ENCODE assay signal across 8 cellular contexts in the genomic region with DNA sequence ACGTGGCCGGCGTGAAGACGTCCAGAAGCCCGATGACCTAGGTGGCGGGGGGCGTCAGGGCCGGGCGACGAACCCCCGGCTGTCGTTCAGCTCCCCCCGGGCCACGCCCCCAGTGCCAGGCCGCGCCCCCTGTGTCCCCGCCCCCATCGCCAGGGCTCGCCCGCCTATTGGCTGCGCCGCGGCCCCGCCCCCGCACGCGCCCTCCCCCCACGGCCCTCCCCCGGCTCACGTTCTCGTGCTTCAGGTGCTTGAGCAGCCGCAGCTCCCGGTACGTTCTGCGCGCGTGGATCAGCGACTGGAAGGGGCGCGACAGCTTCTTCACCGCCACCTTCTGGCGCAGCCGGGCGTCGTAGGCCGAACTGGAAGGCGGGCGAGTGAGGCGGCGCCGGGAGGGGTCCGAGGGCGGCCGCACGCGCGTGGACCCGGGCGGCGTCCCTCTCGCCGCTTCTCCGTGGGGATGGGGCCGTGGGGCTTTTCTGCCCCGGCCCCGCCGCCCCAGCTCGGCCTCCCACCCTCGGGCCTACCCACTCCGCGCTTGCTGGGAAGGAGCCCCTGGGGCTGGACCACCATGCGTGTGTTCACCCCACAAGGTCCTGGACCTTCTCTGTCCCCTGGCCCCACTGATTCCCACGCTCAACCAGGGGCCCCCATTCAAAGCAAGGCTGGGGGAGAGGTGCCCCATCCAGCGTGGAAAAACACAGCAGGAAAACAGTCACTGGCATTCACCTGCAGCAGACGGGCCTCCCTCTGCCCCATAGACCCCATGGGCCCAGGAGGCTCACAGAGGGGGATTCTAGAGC. TPM values are rescaled to one million over a fixed set of nuclear protein-coding genes. Genes with fewer than 3 reads are reported as not detected.
DNase-seq lines count a peak whose midpoint lies in the region; ATAC-seq and TF ChIP-seq lines count a peak whose summit lies in the region.

No MANE protein-coding gene starts in this region.

- peaks cover 15% of the 10 kb centered on the region for H4K20me1 ChIP-seq in osteoblast (ENCODE audit: insufficient read depth, low read length)

- ATAC-seq in HG03460 (IDR thresholded peaks at IDR 0.05; ENCODE audit: unreplicated experiment), result no peak

- H3K4me1 ChIP-seq in osteoblast (ENCODE audit: insufficient read depth, low read length), result peaks cover 11% of the 10 kb centered on the region

- peak; percentile 64 for DNase-seq in activated CD4-positive, alpha-beta memory T cell treated with anti-CD3 and anti-CD28 coated beads for 36 hours
- DNase-seq in epithelial cell of proximal tubule (ENCODE audit: low read depth), result no peak
- peak; percentile 100 for DNase-seq in osteoblast (ENCODE audit: insufficient read length, low spot score, missing footprints)
- DNase-seq in NCI-H1436 treated with DMSO at 0.1 percent for 48 hours (lab: John Stamatoyannopoulos, UW), result no peak
- DNase-seq in NCI-H1436 (lab: John Stamatoyannopoulos, UW), result no peak
- no peak for DNase-seq in COLO829 (ENCODE audit: low spot score)

- peaks cover 2% of the 10 kb centered on the region for H3K27me3 Mint-ChIP-seq in activated CD4-positive, alpha-beta memory T cell treated with anti-CD3 and anti-CD28 coated beads for 36 hours

- H3K9me3 ChIP-seq in osteoblast (ENCODE audit: low read depth, low read length), result no peaks in the 10 kb centered on the region

- peak overlapping the region; percentile 48 for H3K4me2 ChIP-seq in osteoblast (ENCODE audit: insufficient read depth, low read length)

- H3K27ac ChIP-seq in osteoblast (ENCODE audit: low read depth, low read length), result no peak overlapping the region

- no peaks in the 10 kb centered on the region for H3K9me3 Mint-ChIP-seq in activated CD4-positive, alpha-beta memory T cell treated with anti-CD3 and anti-CD28 coated beads for 36 hours

- H2AFZ ChIP-seq in osteoblast (ENCODE audit: low read length), result no peak overlapping the region

- no peak overlapping the region for H3K27ac Mint-ChIP-seq in activated CD4-positive, alpha-beta memory T cell treated with anti-CD3 and anti-CD28 coated beads for 36 hours

- H3K36me3 ChIP-seq in osteoblast (ENCODE audit: insufficient read depth, low read length), result peaks cover 4% of the 10 kb centered on the region

- no peak overlapping the region for H3K4me3 Mint-ChIP-seq in activated CD4-positive, alpha-beta memory T cell treated with anti-CD3 and anti-CD28 coated beads for 36 hours

- POLR2A ChIA-PET in activated CD4-positive, alpha-beta memory T cell treated with anti-CD3 and anti-CD28 coated beads for 36 hours (lab: Charles Lee), result interaction anchor here (2.0 kb wide), 1 partner anchor 16 kb away, joined by 5 read pairs; a partner anchor contains a TSS

- H3K36me3 Mint-ChIP-seq in activated CD4-positive, alpha-beta memory T cell treated with anti-CD3 and anti-CD28 coated beads for 36 hours, result no peaks in the 10 kb centered on the region

- intact Hi-C loops in activated CD4-positive, alpha-beta memory T cell treated with anti-CD3 and anti-CD28 coated beads for 36 hours (cut with micrococcal nuclease), result no loop called here

- peak overlapping the region; percentile 35 for H3K4me3 ChIP-seq in epithelial cell of proximal tubule (ENCODE audit: low read depth, low read length)
- H3K4me3 ChIP-seq in osteoblast (ENCODE audit: insufficient read depth, low read length), result peak overlapping the region; percentile 58

- CTCF ChIA-PET in activated CD4-positive, alpha-beta memory T cell treated with anti-CD3 and anti-CD28 coated beads for 36 hours (lab: Charles Lee), result interaction anchor here (0.7 to 2.4 kb wide), 5 partner anchors 15 to 74 kb away, joined by 3 to 9 read pairs (median 3); a partner anchor contains a TSS

- no peaks in the 10 kb centered on the region for H3K79me2 ChIP-seq in osteoblast (ENCODE audit: insufficient read depth, low read length)

- no peaks in the 10 kb centered on the region for H3K27me3 ChIP-seq in osteoblast (ENCODE audit: insufficient read depth, low read length)

- TF ChIP-seq CTCF in GM12874 (IDR thresholded peaks at IDR 0.05; ENCODE audit: insufficient read depth, low read depth, low read length), result peak; percentile 35; the same call in 1 of the 2 replicates
- TF ChIP-seq CTCF in epithelial cell of proximal tubule (conservative IDR thresholded peaks at IDR 0.05; ENCODE audit: low read depth, low read length), result peak; percentile 32
- peak; percentile 11 for TF ChIP-seq CTCF in osteoblast (IDR thresholded peaks at IDR 0.05; ENCODE audit: extremely low read depth, low read depth, low read length)

- H3K4me1 Mint-ChIP-seq in activated CD4-positive, alpha-beta memory T cell treated with anti-CD3 and anti-CD28 coated beads for 36 hours (ENCODE audit: low read depth), result peaks cover 8% of the 10 kb centered on the region

RNA-seq across cellular contexts. Expression of a gene that starts 2.4 kb away (rescaled TPM):
- total RNA-seq in activated CD4-positive, alpha-beta memory T cell treated with anti-CD3 and anti-CD28 coated beads for 36 hours, result 10 to 100 TPM; 23.1 to 24.6 TPM
- 5.4 and 8.4 TPM in 2 replicates for total RNA-seq in epithelial cell of proximal tubule
- total RNA-seq in osteoblast, result 2.9 and 6.2 TPM in 2 replicates

RNA-seq across cellular contexts. Expression of a gene that starts 6.3 kb away (rescaled TPM):
- 1 to 10 TPM; 9.1 to 9.7 TPM for total RNA-seq in activated CD4-positive, alpha-beta memory T cell treated with anti-CD3 and anti-CD28 coated beads for 36 hours
- total RNA-seq in epithelial cell of proximal tubule (33.9 and 56.0 TPM in 2 replicates), osteoblast (24.8 and 34.0 TPM in 2 replicates)

RNA-seq across cellular contexts. Expression of a gene that starts 16.7 kb away (rescaled TPM):
- total RNA-seq in activated CD4-positive, alpha-beta memory T cell treated with anti-CD3 and anti-CD28 coated beads for 36 hours, result 10 to 100 TPM; 46.1 to 47.6 TPM
- total RNA-seq in epithelial cell of proximal tubule (18.8 and 40.6 TPM in 2 replicates), osteoblast (19.2 and 20.6 TPM in 2 replicates)

RNA-seq across cellular contexts. Expression of a gene that starts 23.0 kb away (rescaled TPM):
- total RNA-seq in activated CD4-positive, alpha-beta memory T cell treated with anti-CD3 and anti-CD28 coated beads for 36 hours, result 10 to 100 TPM; 41.4 to 43.8 TPM
- total RNA-seq in epithelial cell of proximal tubule (19.8 and 26.1 TPM in 2 replicates), osteoblast (26.5 and 28.2 TPM in 2 replicates)

RNA-seq across cellular contexts. Expression of a gene that starts 39.7 kb away (rescaled TPM):
- total RNA-seq in activated CD4-positive, alpha-beta memory T cell treated with anti-CD3 and anti-CD28 coated beads for 36 hours, result 1 to 10 TPM; 6.3 to 8.3 TPM
- total RNA-seq in epithelial cell of proximal tubule, result 113 and 177 TPM in 2 replicates
- 166 and 209 TPM in 2 replicates for total RNA-seq in osteoblast

Comparison
In these comparisons a context has a peak if more than half of its experiments do, and no peak if none do; other contexts are left out.
1. DNase-seq: peak in activated CD4-positive, alpha-beta memory T cell treated with anti-CD3 and anti-CD28 coated beads for 36 hours (single experiment) and osteoblast (single experiment); none in epithelial cell of proximal tubule (single experiment), NCI-H1436 treated with DMSO at 0.1 percent for 48 hours (single experiment), NCI-H1436 (single experiment) and COLO829 (single experiment).
2. Peak in every context shown above with its lines, with median percentiles within 50 percentile points of each other: CTCF ChIP-seq.